Comparison of ENCODE assay signal across 1 cellular context in the genomic region with DNA sequence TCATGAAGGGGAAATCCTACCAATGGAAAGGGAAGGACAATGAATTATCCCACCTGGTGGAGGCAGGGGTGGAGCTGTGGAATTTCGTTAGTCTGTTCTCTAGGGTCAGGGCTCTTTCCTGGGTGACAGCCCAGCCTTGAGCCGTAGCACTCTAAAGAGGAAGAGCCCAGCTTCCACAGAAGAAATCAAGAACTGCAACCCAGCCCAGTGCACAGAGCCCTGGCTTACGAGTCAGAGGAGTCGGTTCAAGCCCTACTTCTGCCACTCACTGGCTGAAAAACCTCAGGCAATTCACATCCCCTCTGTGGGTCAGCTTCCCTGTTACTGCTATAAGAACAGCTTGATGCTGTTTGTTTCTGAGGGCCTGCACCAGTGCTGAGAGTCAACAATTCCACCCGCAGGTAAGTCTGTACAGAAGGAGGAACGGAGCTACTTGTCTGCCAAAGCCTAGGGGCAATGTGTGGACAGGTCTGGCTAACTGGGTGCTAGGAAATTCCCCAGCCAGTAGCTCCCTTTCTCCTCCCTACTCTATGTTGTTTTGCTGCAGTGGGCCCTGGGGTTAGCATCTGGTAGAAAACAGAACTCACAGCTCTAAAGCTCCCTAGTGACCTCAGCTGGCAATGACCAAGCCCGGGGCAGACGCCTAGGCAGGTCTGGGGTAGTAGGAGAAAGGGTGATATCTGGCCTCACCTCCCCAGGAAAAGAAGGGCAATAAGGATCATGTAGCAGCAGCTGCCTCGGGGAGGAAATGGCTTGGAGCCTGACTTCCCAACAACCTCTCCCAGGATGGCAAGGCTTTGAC.
TF ChIP-seq lines count a peak whose summit lies in the region.

No MANE protein-coding gene starts in this region.

TF ChIP-seq in HepG2, 621 proteins besides CTCF, POLR2A, EP300 and RAD21 (continues in another document):
- TF ChIP-seq, protein P1, sequence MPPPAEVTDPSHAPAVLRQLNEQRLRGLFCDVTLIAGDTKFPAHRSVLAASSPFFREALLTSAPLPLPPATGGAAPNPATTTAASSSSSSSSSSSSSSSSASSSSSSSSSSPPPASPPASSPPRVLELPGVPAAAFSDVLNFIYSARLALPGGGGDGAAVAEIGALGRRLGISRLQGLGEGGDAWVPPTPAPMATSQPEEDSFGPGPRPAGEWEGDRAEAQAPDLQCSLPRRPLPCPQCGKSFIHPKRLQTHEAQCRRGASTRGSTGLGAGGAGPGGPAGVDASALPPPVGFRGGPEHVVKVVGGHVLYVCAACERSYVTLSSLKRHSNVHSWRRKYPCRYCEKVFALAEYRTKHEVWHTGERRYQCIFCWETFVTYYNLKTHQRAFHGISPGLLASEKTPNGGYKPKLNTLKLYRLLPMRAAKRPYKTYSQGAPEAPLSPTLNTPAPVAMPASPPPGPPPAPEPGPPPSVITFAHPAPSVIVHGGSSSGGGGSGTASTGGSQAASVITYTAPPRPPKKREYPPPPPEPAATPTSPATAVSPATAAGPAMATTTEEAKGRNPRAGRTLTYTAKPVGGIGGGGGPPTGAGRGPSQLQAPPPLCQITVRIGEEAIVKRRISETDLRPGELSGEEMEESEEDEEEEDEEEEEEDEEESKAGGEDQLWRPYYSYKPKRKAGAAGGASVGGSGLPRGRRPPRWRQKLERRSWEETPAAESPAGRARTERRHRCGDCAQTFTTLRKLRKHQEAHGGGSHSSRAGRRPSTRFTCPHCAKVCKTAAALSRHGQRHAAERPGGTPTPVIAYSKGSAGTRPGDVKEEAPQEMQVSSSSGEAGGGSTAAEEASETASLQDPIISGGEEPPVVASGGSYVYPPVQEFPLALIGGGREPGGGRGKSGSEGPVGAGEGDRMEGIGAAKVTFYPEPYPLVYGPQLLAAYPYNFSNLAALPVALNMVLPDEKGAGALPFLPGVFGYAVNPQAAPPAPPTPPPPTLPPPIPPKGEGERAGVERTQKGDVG (CRISPR knock-in tag; IDR thresholded peaks at IDR 0.05; ENCODE audit: borderline replicate concordance): no peak
- TF ChIP-seq HOXA3 (CRISPR knock-in tag; IDR thresholded peaks at IDR 0.05) (no peak), IRF2 (CRISPR knock-in tag; IDR thresholded peaks at IDR 0.05) (peak; percentile 42; the same call in 1 of the 2 replicates), TBP (CRISPR knock-in tag; IDR thresholded peaks at IDR 0.05) (no peak), ERF (CRISPR knock-in tag; IDR thresholded peaks at IDR 0.05) (no peak), CAMTA2 (CRISPR knock-in tag; IDR thresholded peaks at IDR 0.05; ENCODE audit: borderline replicate concordance) (peak; percentile 72; the same call in 1 of the 2 replicates), ZNF501 (CRISPR knock-in tag; IDR thresholded peaks at IDR 0.05) (no peak; the same call in 1 of the 2 replicates), ZNF674 (CRISPR knock-in tag; IDR thresholded peaks at IDR 0.05; ENCODE audit: low read depth) (no peak), HDAC2 (CRISPR knock-in tag; IDR thresholded peaks at IDR 0.05) (no peak), FOXC1 (CRISPR knock-in tag; IDR thresholded peaks at IDR 0.05; ENCODE audit: borderline replicate concordance) (0 out of 2 replicates have a peak, but pooled peaks have one; percentile 10), MBD4 (IDR thresholded peaks at IDR 0.05; ENCODE audit: borderline replicate concordance, low read length) (no peak), ZNF557 (CRISPR knock-in tag; IDR thresholded peaks at IDR 0.05) (no peak)
- TF ChIP-seq, protein P2, sequence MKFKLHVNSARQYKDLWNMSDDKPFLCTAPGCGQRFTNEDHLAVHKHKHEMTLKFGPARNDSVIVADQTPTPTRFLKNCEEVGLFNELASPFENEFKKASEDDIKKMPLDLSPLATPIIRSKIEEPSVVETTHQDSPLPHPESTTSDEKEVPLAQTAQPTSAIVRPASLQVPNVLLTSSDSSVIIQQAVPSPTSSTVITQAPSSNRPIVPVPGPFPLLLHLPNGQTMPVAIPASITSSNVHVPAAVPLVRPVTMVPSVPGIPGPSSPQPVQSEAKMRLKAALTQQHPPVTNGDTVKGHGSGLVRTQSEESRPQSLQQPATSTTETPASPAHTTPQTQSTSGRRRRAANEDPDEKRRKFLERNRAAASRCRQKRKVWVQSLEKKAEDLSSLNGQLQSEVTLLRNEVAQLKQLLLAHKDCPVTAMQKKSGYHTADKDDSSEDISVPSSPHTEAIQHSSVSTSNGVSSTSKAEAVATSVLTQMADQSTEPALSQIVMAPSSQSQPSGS (CRISPR knock-in tag; IDR thresholded peaks at IDR 0.05): 0 out of 2 replicates have a peak, but pooled peaks have one; percentile 17
- TF ChIP-seq, protein P3, sequence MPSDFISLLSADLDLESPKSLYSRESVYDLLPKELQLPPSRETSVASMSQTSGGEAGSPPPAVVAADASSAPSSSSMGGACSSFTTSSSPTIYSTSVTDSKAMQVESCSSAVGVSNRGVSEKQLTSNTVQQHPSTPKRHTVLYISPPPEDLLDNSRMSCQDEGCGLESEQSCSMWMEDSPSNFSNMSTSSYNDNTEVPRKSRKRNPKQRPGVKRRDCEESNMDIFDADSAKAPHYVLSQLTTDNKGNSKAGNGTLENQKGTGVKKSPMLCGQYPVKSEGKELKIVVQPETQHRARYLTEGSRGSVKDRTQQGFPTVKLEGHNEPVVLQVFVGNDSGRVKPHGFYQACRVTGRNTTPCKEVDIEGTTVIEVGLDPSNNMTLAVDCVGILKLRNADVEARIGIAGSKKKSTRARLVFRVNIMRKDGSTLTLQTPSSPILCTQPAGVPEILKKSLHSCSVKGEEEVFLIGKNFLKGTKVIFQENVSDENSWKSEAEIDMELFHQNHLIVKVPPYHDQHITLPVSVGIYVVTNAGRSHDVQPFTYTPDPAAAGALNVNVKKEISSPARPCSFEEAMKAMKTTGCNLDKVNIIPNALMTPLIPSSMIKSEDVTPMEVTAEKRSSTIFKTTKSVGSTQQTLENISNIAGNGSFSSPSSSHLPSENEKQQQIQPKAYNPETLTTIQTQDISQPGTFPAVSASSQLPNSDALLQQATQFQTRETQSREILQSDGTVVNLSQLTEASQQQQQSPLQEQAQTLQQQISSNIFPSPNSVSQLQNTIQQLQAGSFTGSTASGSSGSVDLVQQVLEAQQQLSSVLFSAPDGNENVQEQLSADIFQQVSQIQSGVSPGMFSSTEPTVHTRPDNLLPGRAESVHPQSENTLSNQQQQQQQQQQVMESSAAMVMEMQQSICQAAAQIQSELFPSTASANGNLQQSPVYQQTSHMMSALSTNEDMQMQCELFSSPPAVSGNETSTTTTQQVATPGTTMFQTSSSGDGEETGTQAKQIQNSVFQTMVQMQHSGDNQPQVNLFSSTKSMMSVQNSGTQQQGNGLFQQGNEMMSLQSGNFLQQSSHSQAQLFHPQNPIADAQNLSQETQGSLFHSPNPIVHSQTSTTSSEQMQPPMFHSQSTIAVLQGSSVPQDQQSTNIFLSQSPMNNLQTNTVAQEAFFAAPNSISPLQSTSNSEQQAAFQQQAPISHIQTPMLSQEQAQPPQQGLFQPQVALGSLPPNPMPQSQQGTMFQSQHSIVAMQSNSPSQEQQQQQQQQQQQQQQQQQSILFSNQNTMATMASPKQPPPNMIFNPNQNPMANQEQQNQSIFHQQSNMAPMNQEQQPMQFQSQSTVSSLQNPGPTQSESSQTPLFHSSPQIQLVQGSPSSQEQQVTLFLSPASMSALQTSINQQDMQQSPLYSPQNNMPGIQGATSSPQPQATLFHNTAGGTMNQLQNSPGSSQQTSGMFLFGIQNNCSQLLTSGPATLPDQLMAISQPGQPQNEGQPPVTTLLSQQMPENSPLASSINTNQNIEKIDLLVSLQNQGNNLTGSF (CRISPR knock-in tag; IDR thresholded peaks at IDR 0.05): 0 out of 2 replicates have a peak, but pooled peaks have one; percentile 31
- TF ChIP-seq, protein P4, sequence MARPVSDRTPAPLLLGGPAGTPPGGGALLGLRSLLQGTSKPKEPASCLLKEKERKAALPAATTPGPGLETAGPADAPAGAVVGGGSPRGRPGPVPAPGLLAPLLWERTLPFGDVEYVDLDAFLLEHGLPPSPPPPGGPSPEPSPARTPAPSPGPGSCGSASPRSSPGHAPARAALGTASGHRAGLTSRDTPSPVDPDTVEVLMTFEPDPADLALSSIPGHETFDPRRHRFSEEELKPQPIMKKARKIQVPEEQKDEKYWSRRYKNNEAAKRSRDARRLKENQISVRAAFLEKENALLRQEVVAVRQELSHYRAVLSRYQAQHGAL (CRISPR knock-in tag; IDR thresholded peaks at IDR 0.05; ENCODE audit: not compliant biosample characterization): no peak
- TF ChIP-seq, protein P5, sequence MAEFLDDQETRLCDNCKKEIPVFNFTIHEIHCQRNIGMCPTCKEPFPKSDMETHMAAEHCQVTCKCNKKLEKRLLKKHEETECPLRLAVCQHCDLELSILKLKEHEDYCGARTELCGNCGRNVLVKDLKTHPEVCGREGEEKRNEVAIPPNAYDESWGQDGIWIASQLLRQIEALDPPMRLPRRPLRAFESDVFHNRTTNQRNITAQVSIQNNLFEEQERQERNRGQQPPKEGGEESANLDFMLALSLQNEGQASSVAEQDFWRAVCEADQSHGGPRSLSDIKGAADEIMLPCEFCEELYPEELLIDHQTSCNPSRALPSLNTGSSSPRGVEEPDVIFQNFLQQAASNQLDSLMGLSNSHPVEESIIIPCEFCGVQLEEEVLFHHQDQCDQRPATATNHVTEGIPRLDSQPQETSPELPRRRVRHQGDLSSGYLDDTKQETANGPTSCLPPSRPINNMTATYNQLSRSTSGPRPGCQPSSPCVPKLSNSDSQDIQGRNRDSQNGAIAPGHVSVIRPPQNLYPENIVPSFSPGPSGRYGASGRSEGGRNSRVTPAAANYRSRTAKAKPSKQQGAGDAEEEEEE (CRISPR knock-in tag; IDR thresholded peaks at IDR 0.05; ENCODE audit: borderline replicate concordance): no peak
- TF ChIP-seq, protein P6, sequence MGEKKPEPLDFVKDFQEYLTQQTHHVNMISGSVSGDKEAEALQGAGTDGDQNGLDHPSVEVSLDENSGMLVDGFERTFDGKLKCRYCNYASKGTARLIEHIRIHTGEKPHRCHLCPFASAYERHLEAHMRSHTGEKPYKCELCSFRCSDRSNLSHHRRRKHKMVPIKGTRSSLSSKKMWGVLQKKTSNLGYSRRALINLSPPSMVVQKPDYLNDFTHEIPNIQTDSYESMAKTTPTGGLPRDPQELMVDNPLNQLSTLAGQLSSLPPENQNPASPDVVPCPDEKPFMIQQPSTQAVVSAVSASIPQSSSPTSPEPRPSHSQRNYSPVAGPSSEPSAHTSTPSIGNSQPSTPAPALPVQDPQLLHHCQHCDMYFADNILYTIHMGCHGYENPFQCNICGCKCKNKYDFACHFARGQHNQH (CRISPR knock-in tag; IDR thresholded peaks at IDR 0.05): no peak
- TF ChIP-seq, protein P7, sequence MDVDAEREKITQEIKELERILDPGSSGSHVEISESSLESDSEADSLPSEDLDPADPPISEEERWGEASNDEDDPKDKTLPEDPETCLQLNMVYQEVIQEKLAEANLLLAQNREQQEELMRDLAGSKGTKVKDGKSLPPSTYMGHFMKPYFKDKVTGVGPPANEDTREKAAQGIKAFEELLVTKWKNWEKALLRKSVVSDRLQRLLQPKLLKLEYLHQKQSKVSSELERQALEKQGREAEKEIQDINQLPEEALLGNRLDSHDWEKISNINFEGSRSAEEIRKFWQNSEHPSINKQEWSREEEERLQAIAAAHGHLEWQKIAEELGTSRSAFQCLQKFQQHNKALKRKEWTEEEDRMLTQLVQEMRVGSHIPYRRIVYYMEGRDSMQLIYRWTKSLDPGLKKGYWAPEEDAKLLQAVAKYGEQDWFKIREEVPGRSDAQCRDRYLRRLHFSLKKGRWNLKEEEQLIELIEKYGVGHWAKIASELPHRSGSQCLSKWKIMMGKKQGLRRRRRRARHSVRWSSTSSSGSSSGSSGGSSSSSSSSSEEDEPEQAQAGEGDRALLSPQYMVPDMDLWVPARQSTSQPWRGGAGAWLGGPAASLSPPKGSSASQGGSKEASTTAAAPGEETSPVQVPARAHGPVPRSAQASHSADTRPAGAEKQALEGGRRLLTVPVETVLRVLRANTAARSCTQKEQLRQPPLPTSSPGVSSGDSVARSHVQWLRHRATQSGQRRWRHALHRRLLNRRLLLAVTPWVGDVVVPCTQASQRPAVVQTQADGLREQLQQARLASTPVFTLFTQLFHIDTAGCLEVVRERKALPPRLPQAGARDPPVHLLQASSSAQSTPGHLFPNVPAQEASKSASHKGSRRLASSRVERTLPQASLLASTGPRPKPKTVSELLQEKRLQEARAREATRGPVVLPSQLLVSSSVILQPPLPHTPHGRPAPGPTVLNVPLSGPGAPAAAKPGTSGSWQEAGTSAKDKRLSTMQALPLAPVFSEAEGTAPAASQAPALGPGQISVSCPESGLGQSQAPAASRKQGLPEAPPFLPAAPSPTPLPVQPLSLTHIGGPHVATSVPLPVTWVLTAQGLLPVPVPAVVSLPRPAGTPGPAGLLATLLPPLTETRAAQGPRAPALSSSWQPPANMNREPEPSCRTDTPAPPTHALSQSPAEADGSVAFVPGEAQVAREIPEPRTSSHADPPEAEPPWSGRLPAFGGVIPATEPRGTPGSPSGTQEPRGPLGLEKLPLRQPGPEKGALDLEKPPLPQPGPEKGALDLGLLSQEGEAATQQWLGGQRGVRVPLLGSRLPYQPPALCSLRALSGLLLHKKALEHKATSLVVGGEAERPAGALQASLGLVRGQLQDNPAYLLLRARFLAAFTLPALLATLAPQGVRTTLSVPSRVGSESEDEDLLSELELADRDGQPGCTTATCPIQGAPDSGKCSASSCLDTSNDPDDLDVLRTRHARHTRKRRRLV (CRISPR knock-in tag; IDR thresholded peaks at IDR 0.05): peak; percentile 65; the same call in 1 of the 2 replicates
- TF ChIP-seq, protein P8, sequence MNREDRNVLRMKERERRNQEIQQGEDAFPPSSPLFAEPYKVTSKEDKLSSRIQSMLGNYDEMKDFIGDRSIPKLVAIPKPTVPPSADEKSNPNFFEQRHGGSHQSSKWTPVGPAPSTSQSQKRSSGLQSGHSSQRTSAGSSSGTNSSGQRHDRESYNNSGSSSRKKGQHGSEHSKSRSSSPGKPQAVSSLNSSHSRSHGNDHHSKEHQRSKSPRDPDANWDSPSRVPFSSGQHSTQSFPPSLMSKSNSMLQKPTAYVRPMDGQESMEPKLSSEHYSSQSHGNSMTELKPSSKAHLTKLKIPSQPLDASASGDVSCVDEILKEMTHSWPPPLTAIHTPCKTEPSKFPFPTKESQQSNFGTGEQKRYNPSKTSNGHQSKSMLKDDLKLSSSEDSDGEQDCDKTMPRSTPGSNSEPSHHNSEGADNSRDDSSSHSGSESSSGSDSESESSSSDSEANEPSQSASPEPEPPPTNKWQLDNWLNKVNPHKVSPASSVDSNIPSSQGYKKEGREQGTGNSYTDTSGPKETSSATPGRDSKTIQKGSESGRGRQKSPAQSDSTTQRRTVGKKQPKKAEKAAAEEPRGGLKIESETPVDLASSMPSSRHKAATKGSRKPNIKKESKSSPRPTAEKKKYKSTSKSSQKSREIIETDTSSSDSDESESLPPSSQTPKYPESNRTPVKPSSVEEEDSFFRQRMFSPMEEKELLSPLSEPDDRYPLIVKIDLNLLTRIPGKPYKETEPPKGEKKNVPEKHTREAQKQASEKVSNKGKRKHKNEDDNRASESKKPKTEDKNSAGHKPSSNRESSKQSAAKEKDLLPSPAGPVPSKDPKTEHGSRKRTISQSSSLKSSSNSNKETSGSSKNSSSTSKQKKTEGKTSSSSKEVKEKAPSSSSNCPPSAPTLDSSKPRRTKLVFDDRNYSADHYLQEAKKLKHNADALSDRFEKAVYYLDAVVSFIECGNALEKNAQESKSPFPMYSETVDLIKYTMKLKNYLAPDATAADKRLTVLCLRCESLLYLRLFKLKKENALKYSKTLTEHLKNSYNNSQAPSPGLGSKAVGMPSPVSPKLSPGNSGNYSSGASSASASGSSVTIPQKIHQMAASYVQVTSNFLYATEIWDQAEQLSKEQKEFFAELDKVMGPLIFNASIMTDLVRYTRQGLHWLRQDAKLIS (CRISPR knock-in tag; IDR thresholded peaks at IDR 0.05): no peak
